In genomic region chr6:32107447-32107846, GRCh38 we compare ENCODE assay signal across 1 cellular context.
TF ChIP-seq lines count a peak whose summit lies in the region.

No MANE protein-coding gene starts in this region.

TF ChIP-seq in GM23338, 12 proteins besides CTCF, POLR2A, EP300 and RAD21 (continued from another document):
- TF ChIP-seq REST (IDR thresholded peaks at IDR 0.05; ENCODE audit: unreplicated experiment) (no peak), ZNF331 (CRISPR knock-in tag; IDR thresholded peaks at IDR 0.05; ENCODE audit: low read depth) (no peak), STAT1 (IDR thresholded peaks at IDR 0.05; ENCODE audit: unreplicated experiment) (no peak), ETS1 (IDR thresholded peaks at IDR 0.05) (no peak), ZNF114 (CRISPR knock-in tag; IDR thresholded peaks at IDR 0.05) (no peak), POLR2AphosphoS5 (IDR thresholded peaks at IDR 0.05; ENCODE audit: low read depth) (no peak), EZH2 (IDR thresholded peaks at IDR 0.05; ENCODE audit: low read depth, unreplicated experiment) (no peak), CREB1 (CRISPR knock-in tag; IDR thresholded peaks at IDR 0.05; ENCODE audit: low read depth) (no peak), EZH2phosphoT487 (IDR thresholded peaks at IDR 0.05; ENCODE audit: unreplicated experiment) (no peak), NANOG (IDR thresholded peaks at IDR 0.05; ENCODE audit: borderline replicate concordance) (no peak)
